Comparison of ENCODE assay signal across 16 cellular contexts in genomic region chr2:18551169-18551568, GRCh38. TPM values are rescaled to one million over a fixed set of nuclear protein-coding genes. Genes with fewer than 3 reads are reported as not detected.
DNase-seq lines count a peak whose midpoint lies in the region; ATAC-seq and TF ChIP-seq lines count a peak whose summit lies in the region.
"Had no signal": no experiment of that assay in that cellular context is flagged by ENCODE, and none has a peak within 500 bp of the region (broad histone marks: within the 10 kb centered on the region; RNA-seq: fewer than 3 reads in every experiment).

No MANE protein-coding gene starts in this region.

- H3K4me1 ChIP-seq in body of pancreas = peaks cover 40% of the 10 kb centered on the region
- H3K4me1 ChIP-seq in uterus = no peaks in the 10 kb centered on the region

- peak overlapping the region; percentile 10 for H3K27ac Mint-ChIP-seq in mesothelial cell of epicardium

- H3K27me3 ChIP-seq in body of pancreas (no peaks in the 10 kb centered on the region), uterus (no peaks in the 10 kb centered on the region)
- H3K27me3 ChIP-seq: SJSA1 had no signal

- DNase-seq in DMS53 (lab: John Stamatoyannopoulos, UW) (peak; percentile 81), NCI-H69 (lab: John Stamatoyannopoulos, UW) (peak; percentile 29), body of pancreas (no peak), mesothelial cell of epicardium (ENCODE audit: low spot score in 2 of 2, unreplicated experiment in 2 of 2) (no peak), uterus (no peak), NCI-H82 treated with DMSO at 0.1 percent for 48 hours (lab: John Stamatoyannopoulos, UW; ENCODE audit: unreplicated experiment) (no peak)
- DNase-seq: COR-L47, HCEC 1CT, KBM-7, MV-4-11, NCI-H1436, NCI-H2227 treated with DMSO at 0.1 percent for 48 hours, NCI-H526, PC-9 had no signal

- H3K27me3 Mint-ChIP-seq in mesothelial cell of epicardium (ENCODE audit: low read depth) = no peaks in the 10 kb centered on the region

- peak; percentile 56 for ATAC-seq in body of pancreas
- ATAC-seq in HG02852 (IDR thresholded peaks at IDR 0.05; ENCODE audit: unreplicated experiment) = no peak

- H3K27ac ChIP-seq in body of pancreas = no peak overlapping the region
- no peak overlapping the region for H3K27ac ChIP-seq in uterus
- H3K27ac ChIP-seq: PC-9, SJSA1 had no signal

- no peak overlapping the region for H3K4me3 Mint-ChIP-seq in mesothelial cell of epicardium

- H3K9me3 ChIP-seq in body of pancreas (no peaks in the 10 kb centered on the region), uterus (no peaks in the 10 kb centered on the region)
- H3K9me3 ChIP-seq: SJSA1 had no signal

- TF ChIP-seq CTCF in body of pancreas (IDR thresholded peaks at IDR 0.05) = no peak
- no peak for TF ChIP-seq CTCF in mesothelial cell of epicardium (IDR thresholded peaks at IDR 0.05; ENCODE audit: unreplicated experiment)
- TF ChIP-seq CTCF in uterus (IDR thresholded peaks at IDR 0.05) = no peak

- no peaks in the 10 kb centered on the region for H3K9me3 Mint-ChIP-seq in mesothelial cell of epicardium

- peaks cover 21% of the 10 kb centered on the region for H3K36me3 Mint-ChIP-seq in mesothelial cell of epicardium

- WGBS in body of pancreas, 2 donors = 18 to 19% methylated on average over 1 of the region's 1 CpG

- peaks cover 36% of the 10 kb centered on the region for H3K4me1 Mint-ChIP-seq in mesothelial cell of epicardium

- H3K36me3 ChIP-seq in body of pancreas (replicated peaks in 1 of 2; ENCODE audit: insufficient read depth in 1 of 2, low read depth in 2 of 2) (peaks cover 0 to 3% of the 10 kb centered on the region in 2 donors), uterus (no peaks in the 10 kb centered on the region)

- intact Hi-C loops in body of pancreas (cut with DNase I) = no loop called here
- intact Hi-C loops in uterus (cut with DNase I; ENCODE audit: low total_unique reads) = no loop called here

- TF ChIP-seq POLR2A in body of pancreas (IDR thresholded peaks at IDR 0.05) = no peak
- no peak for TF ChIP-seq POLR2A in uterus (IDR thresholded peaks at IDR 0.05)

- H3K4me3 ChIP-seq in body of pancreas (no peak overlapping the region), uterus (no peak overlapping the region)
- H3K4me3 ChIP-seq: PC-9, SJSA1 had no signal

RNA-seq across cellular contexts. Expression of gene RDH14, which starts 9.3 kb away (rescaled TPM):
- 10 to 100 TPM; 11.9 to 18.4 TPM for total RNA-seq in body of pancreas
- 20.5 to 25.1 TPM (median 22.3 TPM) in 3 replicates for total RNA-seq in mesothelial cell of epicardium
- total RNA-seq in uterus = 10 to 100 TPM; 13.2 to 39.6 (median 25.6) TPM

RNA-seq across cellular contexts. Expression of gene NT5C1B, which starts 38.2 kb away (rescaled TPM):
- not detected for total RNA-seq in body of pancreas
- total RNA-seq in mesothelial cell of epicardium = 0.29 TPM in 1 of 3 replicates, not detected in the others
- not detected for total RNA-seq in uterus
- total RNA-seq: PC-9, SJSA1 had no signal

Comparison
In these comparisons a context has a peak if more than half of its experiments do, and no peak if none do; other contexts are left out.
1. DNase-seq: peak in DMS53 (single experiment) and NCI-H69 (single experiment); none in body of pancreas (0 of 4), mesothelial cell of epicardium (0 of 2), uterus (0 of 2) and NCI-H82 treated with DMSO at 0.1 percent for 48 hours (single experiment).